ENCODE assay signal across 11 cellular contexts in the genomic region with DNA sequence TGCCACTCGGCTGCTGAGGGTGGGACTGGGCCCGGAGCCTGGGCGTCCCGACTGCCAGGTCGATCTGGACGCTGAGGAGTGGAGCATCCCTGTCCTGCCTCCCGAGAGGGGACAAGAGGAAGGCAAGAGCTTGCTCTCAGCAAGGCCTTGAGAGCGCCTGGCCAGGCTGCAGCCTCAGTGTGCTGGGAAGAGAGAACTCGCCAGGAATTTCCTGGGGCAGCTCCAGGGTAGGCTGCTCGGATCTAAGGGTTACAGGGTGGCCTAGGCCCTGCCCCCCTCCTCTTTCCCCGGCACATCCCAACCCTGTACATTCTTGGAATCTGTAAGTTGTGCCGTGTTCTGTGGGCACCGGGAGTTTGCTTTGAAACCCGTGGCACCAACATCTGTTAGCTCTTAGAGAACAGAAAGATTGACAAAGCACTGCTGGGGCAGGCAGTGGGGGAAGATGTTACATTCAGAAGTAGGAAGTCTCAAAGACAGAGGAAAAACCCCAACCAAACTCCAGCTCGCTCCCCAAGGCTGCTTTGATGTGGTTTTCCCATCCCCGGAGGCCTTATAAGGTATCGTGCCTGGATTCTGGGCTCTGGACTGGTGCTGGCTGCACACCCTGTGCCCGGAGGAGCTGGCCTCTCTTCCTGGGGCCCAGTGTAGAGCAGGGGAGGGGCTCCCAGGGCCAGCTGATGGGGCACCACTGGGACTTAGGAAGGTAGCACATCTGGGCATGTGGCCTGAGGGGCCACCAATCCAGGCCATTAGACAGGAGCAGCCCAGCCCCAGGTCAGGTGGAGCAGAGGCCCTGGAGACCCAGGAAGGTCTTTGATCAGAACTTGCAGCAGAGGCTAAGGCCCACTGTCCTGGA. TPM values are rescaled to one million over a fixed set of nuclear protein-coding genes. Genes with fewer than 3 reads are reported as not detected.
A peak's percentile ranks its signal among the peaks of the same experiment; 100 is the strongest.
DNase-seq lines count a peak whose midpoint lies in the region; ATAC-seq and TF ChIP-seq lines count a peak whose summit lies in the region.
"Had no signal": no experiment of that assay in that cellular context is flagged by ENCODE, and none has a peak within 500 bp of the region (broad histone marks: within the 10 kb centered on the region; RNA-seq: fewer than 3 reads in every experiment).

No MANE protein-coding gene starts in this region.

- H3K9me3 Mint-ChIP-seq in CD4-positive, alpha-beta memory T cell = no peaks in the 10 kb centered on the region
- no peaks in the 10 kb centered on the region for H3K9me3 Mint-ChIP-seq in neural progenitor cell

- no peak for DNase-seq in CD4-positive, alpha-beta memory T cell
- DNase-seq in UCSD-AML1 (lab: John Stamatoyannopoulos, UW; ENCODE audit: unreplicated experiment) = peak; percentile 43
- peak; percentile 58 for DNase-seq in Right ventricle myocardium superior
- peak; percentile 35 for DNase-seq in prostate gland (ENCODE audit: low spot score)
- no peak for DNase-seq in activated gamma-delta T cell (lab: John Stamatoyannopoulos, UW)
- DNase-seq in neural progenitor cell (ENCODE audit: low spot score) = no peak
- DNase-seq in SIG-M5 treated with dmso at 0.1 percent for 504 hours (lab: John Stamatoyannopoulos, UW; ENCODE audit: unreplicated experiment) = no peak
- DNase-seq: DMS79, NCI-H2081 had no signal

- peak overlapping the region in 2 of 8 donors; percentile 75 to 80 for H3K4me3 Mint-ChIP-seq in CD4-positive, alpha-beta memory T cell
- no peak overlapping the region for H3K4me3 Mint-ChIP-seq in neural progenitor cell

- CTCF ChIA-PET in CD4-positive, alpha-beta memory T cell (lab: Charles Lee; ENCODE audit: partially characterized antibody) = no interaction called here

- H4K20me1 ChIP-seq in neural progenitor cell (ENCODE audit: low read depth) = peaks cover 9% of the 10 kb centered on the region

- H3K27ac ChIP-seq in CD4-positive, alpha-beta memory T cell (ENCODE audit: low read depth, low read length) = no peak overlapping the region
- H3K27ac ChIP-seq in prostate gland (peak overlapping the region; percentile 46 to 67), neural progenitor cell (no peak overlapping the region)

- H3K9me3 ChIP-seq in CD4-positive, alpha-beta memory T cell (ENCODE audit: control insufficient read depth in 1 of 2, low read length in 2 of 2) = no peaks in the 10 kb centered on the region
- H3K9me3 ChIP-seq in prostate gland = no peaks in the 10 kb centered on the region
- no peaks in the 10 kb centered on the region for H3K9me3 ChIP-seq in neural progenitor cell (ENCODE audit: low read depth)

- no peak overlapping the region for H2AFZ ChIP-seq in neural progenitor cell (replicated peaks)

- no peaks in the 10 kb centered on the region for H3K36me3 Mint-ChIP-seq in CD4-positive, alpha-beta memory T cell
- H3K36me3 Mint-ChIP-seq in neural progenitor cell = peaks cover 3% of the 10 kb centered on the region

- peaks cover 7% of the 10 kb centered on the region for H3F3A ChIP-seq in neural progenitor cell (ENCODE audit: low read depth)

- no peak for TF ChIP-seq POLR2A in prostate gland (IDR thresholded peaks at IDR 0.05)

- H3K36me3 ChIP-seq in CD4-positive, alpha-beta memory T cell (ENCODE audit: insufficient read depth, low read length) = no peaks in the 10 kb centered on the region
- H3K36me3 ChIP-seq in prostate gland (no peaks in the 10 kb centered on the region), neural progenitor cell (no peaks in the 10 kb centered on the region)

- H3K79me2 ChIP-seq in neural progenitor cell (ENCODE audit: low read depth) = no peaks in the 10 kb centered on the region

- TF ChIP-seq CTCF in prostate gland (IDR thresholded peaks at IDR 0.05) (no peak), neural progenitor cell (IDR thresholded peaks at IDR 0.05) (no peak)

- H3K4me2 ChIP-seq in neural progenitor cell = no peak overlapping the region

- no peak overlapping the region for H3K9ac ChIP-seq in neural progenitor cell

- peak overlapping the region; percentile 33 to 94 (median 83) for H3K27ac Mint-ChIP-seq in CD4-positive, alpha-beta memory T cell
- H3K27ac Mint-ChIP-seq in neural progenitor cell = no peak overlapping the region

- no peaks in the 10 kb centered on the region for H3K27me3 Mint-ChIP-seq in CD4-positive, alpha-beta memory T cell
- H3K27me3 Mint-ChIP-seq in neural progenitor cell (ENCODE audit: insufficient read depth, low read depth) = peaks cover 6% of the 10 kb centered on the region

- no peaks in the 10 kb centered on the region for H3K27me3 ChIP-seq in CD4-positive, alpha-beta memory T cell (ENCODE audit: insufficient read depth, low read length)
- H3K27me3 ChIP-seq in prostate gland (replicated peaks; ENCODE audit: insufficient read depth) (no peaks in the 10 kb centered on the region), neural progenitor cell (peaks cover 11% of the 10 kb centered on the region)

- WGBS in prostate gland = 21% methylated on average over 17 of the region's 18 CpGs

- intact Hi-C loops in CD4-positive, alpha-beta memory T cell (cut with micrococcal nuclease) = loop anchor here (2.0 to 5.0 kb wide), 2 partner anchors 15 to 56 kb away; a partner anchor contains a TSS
- intact Hi-C loops in Right ventricle myocardium superior (cut with DNase I) (no loop called here), prostate gland (cut with DNase I) (no loop called here)

- peaks cover 19 to 42% (median 32%) of the 10 kb centered on the region in 4 donors for H3K4me1 Mint-ChIP-seq in CD4-positive, alpha-beta memory T cell
- H3K4me1 Mint-ChIP-seq in neural progenitor cell = peaks cover 59% of the 10 kb centered on the region

- ATAC-seq in Right ventricle myocardium superior (ENCODE audit: poor library complexity) (peak; percentile 79), GM18517 (IDR thresholded peaks at IDR 0.05; ENCODE audit: unreplicated experiment) (no peak)
- ATAC-seq: SK-N-SH treated with all-trans-retinoic acid at 6 μM for 48 hours had no signal

- POLR2A ChIA-PET in CD4-positive, alpha-beta memory T cell (lab: Charles Lee; ENCODE audit: partially characterized antibody) = interaction anchor here (0.7 to 0.8 kb wide), 2 partner anchors 14 to 26 kb away, joined by 3 to 4 read pairs; no protein-coding TSS in a partner anchor

- H3K4me1 ChIP-seq in CD4-positive, alpha-beta memory T cell (ENCODE audit: insufficient read depth, low read length) = peaks cover 37% of the 10 kb centered on the region
- peaks cover 13% of the 10 kb centered on the region for H3K4me1 ChIP-seq in prostate gland (replicated peaks)
- peaks cover 28% of the 10 kb centered on the region for H3K4me1 ChIP-seq in neural progenitor cell

- H3K4me3 ChIP-seq in CD4-positive, alpha-beta memory T cell (ENCODE audit: low read length in 2 of 2) = no peak overlapping the region
- H3K4me3 ChIP-seq in prostate gland (no peak overlapping the region), neural progenitor cell (no peak overlapping the region)

RNA-seq across cellular contexts. Expression of a gene that starts 55.2 kb away (rescaled TPM):
- 1 to 10 TPM; 3.8 to 4.6 TPM for total RNA-seq in CD4-positive, alpha-beta memory T cell
- polyA plus RNA-seq in CD4-positive, alpha-beta memory T cell = under 1 TPM in 1 of 2 donors, not detected in 1; 0.48 TPM
- 0.16 TPM for total RNA-seq in Right ventricle myocardium superior
- 10 to 100 TPM in 1 of 2 donors, 1 to 10 TPM in 1; 7.0 to 13.8 TPM for total RNA-seq in prostate gland
- total RNA-seq in neural progenitor cell (ENCODE audit: low replicate concordance) = 3.3 and 5.3 TPM in 2 replicates

Comparison
In these comparisons a context has a peak if more than half of its experiments do, and no peak if none do; other contexts are left out.
1. DNase-seq: peak in UCSD-AML1 (single experiment), Right ventricle myocardium superior (single experiment) and prostate gland (single experiment); none in CD4-positive, alpha-beta memory T cell (0 of 5), activated gamma-delta T cell (single experiment), neural progenitor cell (single experiment) and SIG-M5 treated with dmso at 0.1 percent for 504 hours (single experiment).
2. H3K27ac ChIP-seq: peak in prostate gland (2 of 2); none in CD4-positive, alpha-beta memory T cell (single experiment) and neural progenitor cell (single experiment).